ENCODE assay signal across 11 cellular contexts in genomic region chr2:3535467-3535793, GRCh38. TPM values are rescaled to one million over a fixed set of nuclear protein-coding genes. Genes with fewer than 3 reads are reported as not detected.
A peak's percentile ranks its signal among the peaks of the same experiment; 100 is the strongest.
DNase-seq lines count a peak whose midpoint lies in the region; ATAC-seq and TF ChIP-seq lines count a peak whose summit lies in the region.
"Had no signal": no experiment of that assay in that cellular context is flagged by ENCODE, and none has a peak within 500 bp of the region (broad histone marks: within the 10 kb centered on the region; RNA-seq: fewer than 3 reads in every experiment).

No MANE protein-coding gene starts in this region.

- H3K4me3 ChIP-seq in fibroblast of the aortic adventitia (ENCODE audit: low read depth, low read length) (peak overlapping the region; percentile 66), sigmoid colon (peak overlapping the region in 3 of 4 donors; percentile 43 to 49 (median 48))
- H3K4me3 ChIP-seq in CD4-positive, alpha-beta memory T cell (ENCODE audit: low read length in 2 of 2): no peak overlapping the region

- peaks cover 8% of the 10 kb centered on the region for H3K36me3 Mint-ChIP-seq in T-cell
- peaks cover 9 to 10% of the 10 kb centered on the region in 2 donors for H3K36me3 Mint-ChIP-seq in CD4-positive, alpha-beta memory T cell

- H3K27me3 Mint-ChIP-seq in T-cell: no peaks in the 10 kb centered on the region
- no peaks in the 10 kb centered on the region for H3K27me3 Mint-ChIP-seq in CD4-positive, alpha-beta memory T cell

- peak overlapping the region in 2 of 3 donors; percentile 61 to 78 for H3K4me3 Mint-ChIP-seq in T-cell
- H3K4me3 Mint-ChIP-seq in CD4-positive, alpha-beta memory T cell: no peak overlapping the region

- H3K9me3 Mint-ChIP-seq in T-cell: no peaks in the 10 kb centered on the region
- H3K9me3 Mint-ChIP-seq in CD4-positive, alpha-beta memory T cell: peaks cover 0 to 2% (median 0%) of the 10 kb centered on the region in 8 donors

- no peak for TF ChIP-seq CTCF in fibroblast of the aortic adventitia (IDR thresholded peaks at IDR 0.05; ENCODE audit: insufficient read depth, low read length)
- no peak for TF ChIP-seq CTCF in sigmoid colon (IDR thresholded peaks at IDR 0.05)

- no peaks in the 10 kb centered on the region for H3K27me3 ChIP-seq in sigmoid colon
- H3K27me3 ChIP-seq in CD4-positive, alpha-beta memory T cell (ENCODE audit: insufficient read depth, low read length): no peaks in the 10 kb centered on the region

- 71 to 86% methylated on average over 5 of the region's 5 CpGs for WGBS in sigmoid colon, 2 donors

- no peak for DNase-seq in T-cell
- DNase-seq in fibroblast of the aortic adventitia (ENCODE audit: low read depth): no peak
- DNase-seq in sigmoid colon: no peak
- DNase-seq in CD4-positive, alpha-beta memory T cell: no peak
- DNase-seq in hypothalamus (lab: John Stamatoyannopoulos, UW): no peak
- DNase-seq: activated CD4-positive, alpha-beta T cell treated with anti-CD3 and anti-CD28 coated beads for 1 hour; NCI-H146 had no signal

- intact Hi-C loops in sigmoid colon (cut with DNase I): no loop called here
- intact Hi-C loops in CD4-positive, alpha-beta memory T cell (cut with micrococcal nuclease): no loop called here

- POLR2A ChIA-PET in T-cell (lab: Charles Lee): no interaction called here
- POLR2A ChIA-PET in CD4-positive, alpha-beta memory T cell (lab: Charles Lee; ENCODE audit: partially characterized antibody): no interaction called here

- TF ChIP-seq EP300 in sigmoid colon (IDR thresholded peaks at IDR 0.05): no peak

- H3K27ac ChIP-seq in sigmoid colon: peak overlapping the region; percentile 89 to 97 (median 91)
- H3K27ac ChIP-seq in CD4-positive, alpha-beta memory T cell (ENCODE audit: low read depth, low read length): no peak overlapping the region

- 0 out of 2 replicates have a peak, but pooled peaks cover 5% of the 10 kb centered on the region for H3K36me3 ChIP-seq in ES-I3 (ENCODE audit: insufficient read depth, low read length)
- peaks cover 0 to 24% (median 6%) of the 10 kb centered on the region in 4 donors for H3K36me3 ChIP-seq in sigmoid colon
- no peaks in the 10 kb centered on the region for H3K36me3 ChIP-seq in CD4-positive, alpha-beta memory T cell (ENCODE audit: insufficient read depth, low read length)

- peak overlapping the region in 1 of 2 donors; percentile 52 for H3K27ac Mint-ChIP-seq in T-cell
- H3K27ac Mint-ChIP-seq in CD4-positive, alpha-beta memory T cell: peak overlapping the region in 1 of 7 donors; percentile 35

- H3K9me3 ChIP-seq in ES-I3 (ENCODE audit: control insufficient read depth, insufficient read depth, low read length) (no peaks in the 10 kb centered on the region), sigmoid colon (no peaks in the 10 kb centered on the region)
- no peaks in the 10 kb centered on the region for H3K9me3 ChIP-seq in CD4-positive, alpha-beta memory T cell (ENCODE audit: control insufficient read depth in 1 of 2, low read length in 2 of 2)

- ATAC-seq in T-cell (replicated peaks in 1 of 4) (no peak), HG03045 (IDR thresholded peaks at IDR 0.05; ENCODE audit: unreplicated experiment) (no peak), GM21786 (IDR thresholded peaks at IDR 0.05; ENCODE audit: unreplicated experiment) (no peak)

- CTCF ChIA-PET in T-cell (lab: Charles Lee): no interaction called here
- CTCF ChIA-PET in CD4-positive, alpha-beta memory T cell (lab: Charles Lee; ENCODE audit: partially characterized antibody): no interaction called here

- TF ChIP-seq POLR2A in sigmoid colon (IDR thresholded peaks at IDR 0.05): no peak

- H3K9ac ChIP-seq in ES-I3 (ENCODE audit: low read depth, low read length): peak overlapping the region; percentile 76; the same call in 1 of the 2 replicates

- H3K4me1 ChIP-seq in ES-I3 (ENCODE audit: insufficient read depth, low read length) (peaks cover 5% of the 10 kb centered on the region; the same call in 1 of the 2 replicates), sigmoid colon (peaks cover 0 to 44% (median 33%) of the 10 kb centered on the region in 4 donors)
- no peaks in the 10 kb centered on the region for H3K4me1 ChIP-seq in CD4-positive, alpha-beta memory T cell (ENCODE audit: insufficient read depth, low read length)

- peaks cover 0 to 5% (median 0%) of the 10 kb centered on the region in 3 donors for H3K4me1 Mint-ChIP-seq in T-cell
- H3K4me1 Mint-ChIP-seq in CD4-positive, alpha-beta memory T cell: no peaks in the 10 kb centered on the region

RNA-seq across cellular contexts. Expression of gene ADI1, which starts 16.1 kb away (rescaled TPM):
- total RNA-seq in T-cell (10 to 100 TPM; 20.9 to 29.0 (median 28.3) TPM), fibroblast of the aortic adventitia (ENCODE audit: low replicate concordance) (41.6 and 44.7 TPM in 2 replicates), sigmoid colon (100 to 1,000 TPM in 1 of 4 donors, 10 to 100 TPM in 3; 35.7 to 104 (median 77.1) TPM)
- polyA plus RNA-seq in sigmoid colon: 100 to 1,000 TPM in 2 of 3 donors, 10 to 100 TPM in 1; 47.4 to 114 (median 111) TPM
- total RNA-seq in CD4-positive, alpha-beta memory T cell: 10 to 100 TPM; 32.3 to 36.4 TPM
- 100 to 1,000 TPM in 1 of 2 donors, 10 to 100 TPM in 1; 52.5 to 115 TPM for polyA plus RNA-seq in CD4-positive, alpha-beta memory T cell

RNA-seq across cellular contexts. Expression of gene RNASEH1, which starts 22.7 kb away (rescaled TPM):
- total RNA-seq in T-cell: 10 to 100 TPM; 24.1 to 28.4 (median 25.2) TPM
- 29.2 and 33.4 TPM in 2 replicates for total RNA-seq in fibroblast of the aortic adventitia (ENCODE audit: low replicate concordance)
- 10 to 100 TPM; 20.5 to 28.4 (median 23.9) TPM for total RNA-seq in sigmoid colon
- 10 to 100 TPM; 10.4 to 18.4 (median 10.8) TPM for polyA plus RNA-seq in sigmoid colon
- 10 to 100 TPM; 22.0 to 24.0 TPM for total RNA-seq in CD4-positive, alpha-beta memory T cell
- 10 to 100 TPM; 30.6 to 43.1 TPM for polyA plus RNA-seq in CD4-positive, alpha-beta memory T cell

RNA-seq across cellular contexts. Expression of gene RPS7, which starts 39.6 kb away (rescaled TPM):
- 1,000 to 10,000 TPM; 1,490 to 1,765 (median 1,631) TPM for total RNA-seq in T-cell
- 2,605 and 11,651 TPM in 2 replicates for total RNA-seq in fibroblast of the aortic adventitia (ENCODE audit: low replicate concordance)
- total RNA-seq in sigmoid colon: 1,000 to 10,000 TPM; 4,404 to 6,289 (median 5,620) TPM
- polyA plus RNA-seq in sigmoid colon: 1,000 to 10,000 TPM; 1,874 to 3,184 (median 2,304) TPM
- 1,000 to 10,000 TPM; 1,594 to 1,656 TPM for total RNA-seq in CD4-positive, alpha-beta memory T cell
- polyA plus RNA-seq in CD4-positive, alpha-beta memory T cell: 1,000 to 10,000 TPM in 1 of 2 donors, 100 to 1,000 TPM in 1; 904 to 1,178 TPM

RNA-seq across cellular contexts. Expression of gene COLEC11, which starts 59.5 kb away (rescaled TPM):
- total RNA-seq in T-cell (1 to 10 TPM in 1 of 5 donors, under 1 TPM in 1, not detected in 3; 0.35 to 1.8 TPM), fibroblast of the aortic adventitia (ENCODE audit: low replicate concordance) (0.09 and 0.65 TPM in 2 replicates), sigmoid colon (1 to 10 TPM; 2.3 to 8.2 (median 3.1) TPM)
- polyA plus RNA-seq in sigmoid colon: 1 to 10 TPM in 2 of 3 donors, under 1 TPM in 1; 0.92 to 3.0 (median 1.3) TPM
- total RNA-seq in CD4-positive, alpha-beta memory T cell: not detected
- under 1 TPM in 1 of 2 donors, not detected in 1; 0.30 TPM for polyA plus RNA-seq in CD4-positive, alpha-beta memory T cell
- total RNA-seq: esophagus mucosa had no signal

Comparison
In these comparisons a context has a peak if more than half of its experiments do, and no peak if none do; other contexts are left out.
1. H3K4me3 Mint-ChIP-seq: peak in T-cell (2 of 3); none in CD4-positive, alpha-beta memory T cell (0 of 8).
2. H3K4me3 ChIP-seq: peak in fibroblast of the aortic adventitia (single experiment) and sigmoid colon (3 of 4); none in CD4-positive, alpha-beta memory T cell (0 of 2).